9 cellular contexts compared by ENCODE assay signal in the genomic region with DNA sequence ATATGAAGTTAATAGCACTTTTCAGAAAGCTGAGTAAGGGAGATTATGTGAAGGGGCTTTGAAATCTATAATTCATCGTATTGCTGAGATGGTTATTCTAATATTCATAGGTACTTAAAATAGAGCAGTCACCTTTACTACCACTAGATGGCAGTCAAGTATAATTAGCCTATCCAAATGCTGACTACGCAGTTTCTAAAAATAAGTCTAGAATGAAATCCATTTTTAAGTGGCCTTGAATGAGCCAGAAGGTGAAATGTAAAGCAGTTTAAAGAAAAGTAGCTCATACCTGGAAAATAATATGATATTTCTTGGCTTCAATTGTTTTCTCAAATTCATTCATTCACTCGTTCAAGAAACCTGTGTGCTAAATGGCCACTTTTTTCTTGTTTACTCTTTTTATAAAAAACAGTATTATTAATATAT.
DNase-seq lines count a peak whose midpoint lies in the region; ATAC-seq, FAIRE-seq and TF ChIP-seq lines count a peak whose summit lies in the region.
"Had no signal": no experiment of that assay in that cellular context is flagged by ENCODE, and none has a peak within 500 bp of the region (broad histone marks: within the 10 kb centered on the region; RNA-seq: fewer than 3 reads in every experiment).

No MANE protein-coding gene starts in this region.

- TF ChIP-seq EP300 in tibial nerve (IDR thresholded peaks at IDR 0.05) = no peak

- peaks cover 5% of the 10 kb centered on the region for H3K4me1 Mint-ChIP-seq in brain
- H3K4me1 Mint-ChIP-seq in stimulated activated effector memory CD8-positive, alpha-beta T cell treated with anti-CD3 and anti-CD28 coated beads, Interleukin-12 subunit alpha, Interleukin-12 subunit beta, amount 100 ng/mL, for 72 hours = no peaks in the 10 kb centered on the region

- no peak overlapping the region for H3K27ac ChIP-seq in tibial nerve
- H3K27ac ChIP-seq: epithelial cell of prostate had no signal

- DNase-seq in NOMO-1 (lab: John Stamatoyannopoulos, UW; ENCODE audit: unreplicated experiment in 2 of 2) (peak; percentile 12 to 61), NOMO-1 treated with dmso at 0.1 percent for 144 hours (lab: John Stamatoyannopoulos, UW; ENCODE audit: unreplicated experiment) (no peak), HCEC 1CT (peak; percentile 56), NCI-H2029 (lab: John Stamatoyannopoulos, UW) (peak; percentile 5), tibial nerve (ENCODE audit: low spot score in 2 of 2) (no peak)
- no peak for DNase-seq in stimulated activated effector memory CD8-positive, alpha-beta T cell treated with anti-CD3 and anti-CD28 coated beads, Interleukin-12 subunit alpha, Interleukin-12 subunit beta, amount 100 ng/mL, for 72 hours (ENCODE audit: low spot score in 2 of 2)

- no peaks in the 10 kb centered on the region for H3K36me3 ChIP-seq in tibial nerve

- peaks cover 8% of the 10 kb centered on the region for H3K27me3 Mint-ChIP-seq in brain

- FAIRE-seq in islet of Langerhans (lab: Jason Lieb, UNC) = peak; percentile 99

- peaks cover 0 to 4% (median 0%) of the 10 kb centered on the region in 5 experiments for H3K9me3 Mint-ChIP-seq in brain
- no peaks in the 10 kb centered on the region for H3K9me3 Mint-ChIP-seq in stimulated activated effector memory CD8-positive, alpha-beta T cell treated with anti-CD3 and anti-CD28 coated beads, Interleukin-12 subunit alpha, Interleukin-12 subunit beta, amount 100 ng/mL, for 72 hours

- H3K4me1 ChIP-seq in tibial nerve = no peaks in the 10 kb centered on the region

- no peaks in the 10 kb centered on the region for H3K9me3 ChIP-seq in tibial nerve

- no peak overlapping the region for H3K4me3 ChIP-seq in tibial nerve

- TF ChIP-seq POLR2A in tibial nerve (IDR thresholded peaks at IDR 0.05) = no peak

- no peak overlapping the region for H3K4me3 Mint-ChIP-seq in brain
- no peak overlapping the region for H3K4me3 Mint-ChIP-seq in stimulated activated effector memory CD8-positive, alpha-beta T cell treated with anti-CD3 and anti-CD28 coated beads, Interleukin-12 subunit alpha, Interleukin-12 subunit beta, amount 100 ng/mL, for 72 hours

- no peak overlapping the region for H3K27ac Mint-ChIP-seq in brain
- H3K27ac Mint-ChIP-seq in stimulated activated effector memory CD8-positive, alpha-beta T cell treated with anti-CD3 and anti-CD28 coated beads, Interleukin-12 subunit alpha, Interleukin-12 subunit beta, amount 100 ng/mL, for 72 hours = no peak overlapping the region

- no peaks in the 10 kb centered on the region for H3K27me3 ChIP-seq in tibial nerve

- no peak for ATAC-seq in stimulated activated effector memory CD8-positive, alpha-beta T cell treated with anti-CD3 and anti-CD28 coated beads, Interleukin-12 subunit alpha, Interleukin-12 subunit beta, amount 100 ng/mL, for 72 hours

- peak; percentile 83 to 88 for TF ChIP-seq CTCF in brain (conservative IDR thresholded peaks at IDR 0.05)
- peak; percentile 60 to 78 (median 76) for TF ChIP-seq CTCF in tibial nerve (IDR thresholded peaks at IDR 0.05)

- H3K36me3 Mint-ChIP-seq in brain = no peaks in the 10 kb centered on the region
- H3K36me3 Mint-ChIP-seq in stimulated activated effector memory CD8-positive, alpha-beta T cell treated with anti-CD3 and anti-CD28 coated beads, Interleukin-12 subunit alpha, Interleukin-12 subunit beta, amount 100 ng/mL, for 72 hours = no peaks in the 10 kb centered on the region

- 17 to 21% methylated on average over 3 of the region's 3 CpGs for WGBS in tibial nerve, 2 donors

Comparison
In these comparisons a context has a peak if more than half of its experiments do, and no peak if none do; other contexts are left out.
1. DNase-seq: peak in NOMO-1 (2 of 2), HCEC 1CT (single experiment) and NCI-H2029 (single experiment); none in NOMO-1 treated with dmso at 0.1 percent for 144 hours (single experiment), tibial nerve (0 of 2) and stimulated activated effector memory CD8-positive, alpha-beta T cell treated with anti-CD3 and anti-CD28 coated beads, Interleukin-12 subunit alpha, Interleukin-12 subunit beta, amount 100 ng/mL, for 72 hours (0 of 2).